In the genomic region with DNA sequence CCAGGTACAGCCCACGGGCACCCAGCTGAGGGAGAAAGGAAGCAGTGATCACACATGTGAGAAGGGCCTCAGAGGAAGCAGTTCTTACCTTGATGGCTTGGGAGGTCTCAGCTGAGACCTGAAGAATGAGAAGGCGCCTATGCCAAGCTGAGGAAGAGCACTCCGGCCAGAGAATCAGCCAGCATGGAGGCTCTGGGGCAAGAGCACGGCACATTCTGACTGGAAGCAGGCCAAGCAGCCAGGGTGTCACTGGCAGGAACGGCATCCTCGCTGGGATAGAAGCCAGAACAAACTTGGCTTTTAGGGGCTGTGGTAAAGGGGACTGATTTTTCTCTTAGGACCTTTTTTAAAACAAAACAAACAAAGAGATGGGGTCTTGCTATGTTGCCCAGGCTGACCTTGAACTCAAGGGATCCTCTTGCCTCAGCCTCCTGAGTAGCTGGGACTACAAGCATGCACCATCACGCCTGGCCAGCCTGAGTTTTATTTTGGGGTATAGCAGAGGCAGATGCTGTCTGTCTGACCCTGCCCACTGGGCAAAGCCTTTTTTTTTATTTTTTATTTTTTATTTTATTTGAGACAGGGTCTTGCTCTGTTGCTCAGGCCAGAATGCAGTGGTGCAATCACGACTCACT, we compare ENCODE assay signal across 14 cellular contexts. TPM values are rescaled to one million over a fixed set of nuclear protein-coding genes. Genes with fewer than 3 reads are reported as not detected.
DNase-seq lines count a peak whose midpoint lies in the region; ATAC-seq lines count a peak whose summit lies in the region.
"Had no signal": no experiment of that assay in that cellular context is flagged by ENCODE, and none has a peak within 500 bp of the region (broad histone marks: within the 10 kb centered on the region; RNA-seq: fewer than 3 reads in every experiment).

No MANE protein-coding gene starts in this region.

- H3K27ac ChIP-seq in right cardiac atrium (ENCODE audit: low read length), result peak overlapping the region; percentile 16
- H3K27ac ChIP-seq in thymus (ENCODE audit: low read depth), result peak overlapping the region; percentile 36
- H3K27ac ChIP-seq: pancreas had no signal

- WGBS in right cardiac atrium, result 55% methylated on average over 8 of the region's 8 CpGs
- WGBS in thymus, result 89% methylated on average over 8 of the region's 8 CpGs

- H3K4me3 ChIP-seq in right cardiac atrium (ENCODE audit: low read length) (no peak overlapping the region), thymus (ENCODE audit: low read length) (no peak overlapping the region)
- H3K4me3 ChIP-seq: pancreas had no signal

- no peak overlapping the region for H3K4me3 Mint-ChIP-seq in activated T-cell treated with anti-CD3 and anti-CD28 coated beads, Interleukin-2, amount 50 U/mL, for 24 hours
- H3K4me3 Mint-ChIP-seq in activated T-cell treated with anti-CD3 and anti-CD28 coated beads, Interleukin-2, amount 50 U/mL, for 4 hours, result no peak overlapping the region
- no peak overlapping the region for H3K4me3 Mint-ChIP-seq in activated CD8-positive, alpha-beta T cell treated with anti-CD3 and anti-CD28 coated beads, Interleukin-2, amount 10 ng/mL, durations not matched to agents 7 days and 5 days
- H3K4me3 Mint-ChIP-seq: stimulated activated memory B cell treated with anti-CD40 and anti-IgM and Interleukin-4, amounts not matched to agents 10 μg/mL and 1 μg/mL and 100 μg/mL, for 72 hours had no signal

- H3K9me3 Mint-ChIP-seq in activated T-cell treated with anti-CD3 and anti-CD28 coated beads, Interleukin-2, amount 50 U/mL, for 24 hours, result no peaks in the 10 kb centered on the region
- no peaks in the 10 kb centered on the region for H3K9me3 Mint-ChIP-seq in activated T-cell treated with anti-CD3 and anti-CD28 coated beads, Interleukin-2, amount 50 U/mL, for 4 hours
- no peaks in the 10 kb centered on the region for H3K9me3 Mint-ChIP-seq in activated CD8-positive, alpha-beta T cell treated with anti-CD3 and anti-CD28 coated beads, Interleukin-2, amount 10 ng/mL, durations not matched to agents 7 days and 5 days (ENCODE audit: insufficient read depth)
- H3K9me3 Mint-ChIP-seq: stimulated activated memory B cell treated with anti-CD40 and anti-IgM and Interleukin-4, amounts not matched to agents 10 μg/mL and 1 μg/mL and 100 μg/mL, for 72 hours had no signal

- ATAC-seq in activated T-cell treated with anti-CD3 and anti-CD28 coated beads, Interleukin-2, amount 50 U/mL, for 4 hours, result no peak
- peak; percentile 62 to 66 for ATAC-seq in right cardiac atrium
- ATAC-seq in activated CD8-positive, alpha-beta T cell treated with anti-CD3 and anti-CD28 coated beads, Interleukin-2, amount 10 ng/mL, durations not matched to agents 7 days and 5 days, result no peak
- ATAC-seq: stimulated activated memory B cell treated with anti-CD40 and anti-IgM and Interleukin-4, amounts not matched to agents 10 μg/mL and 1 μg/mL and 100 μg/mL, for 72 hours had no signal

- no peak for DNase-seq in activated T-cell treated with anti-CD3 and anti-CD28 coated beads, Interleukin-2, amount 50 U/mL, for 24 hours
- DNase-seq in activated T-cell treated with anti-CD3 and anti-CD28 coated beads, Interleukin-2, amount 50 U/mL, for 4 hours, result no peak
- DNase-seq in cerebellar cortex (ENCODE audit: low spot score) (peak; percentile 78), right cardiac atrium (peak; percentile 61 to 82 (median 75)), RPMI8226 (no peak), GM19238 (ENCODE audit: insufficient read length, low spot score) (no peak)
- DNase-seq in activated CD8-positive, alpha-beta T cell treated with anti-CD3 and anti-CD28 coated beads, Interleukin-2, amount 10 ng/mL, durations not matched to agents 7 days and 5 days, result no peak
- DNase-seq: DMS53 had no signal

- H3K27me3 Mint-ChIP-seq in activated T-cell treated with anti-CD3 and anti-CD28 coated beads, Interleukin-2, amount 50 U/mL, for 24 hours, result no peaks in the 10 kb centered on the region
- H3K27me3 Mint-ChIP-seq in activated T-cell treated with anti-CD3 and anti-CD28 coated beads, Interleukin-2, amount 50 U/mL, for 4 hours (ENCODE audit: low read depth), result no peaks in the 10 kb centered on the region
- no peaks in the 10 kb centered on the region for H3K27me3 Mint-ChIP-seq in activated CD8-positive, alpha-beta T cell treated with anti-CD3 and anti-CD28 coated beads, Interleukin-2, amount 10 ng/mL, durations not matched to agents 7 days and 5 days (ENCODE audit: low read depth)
- H3K27me3 Mint-ChIP-seq: stimulated activated memory B cell treated with anti-CD40 and anti-IgM and Interleukin-4, amounts not matched to agents 10 μg/mL and 1 μg/mL and 100 μg/mL, for 72 hours had no signal

- intact Hi-C loops in right cardiac atrium (cut with DNase I), result no loop called here

- CTCF ChIA-PET in activated CD8-positive, alpha-beta T cell treated with anti-CD3 and anti-CD28 coated beads, Interleukin-2, amount 10 ng/mL, durations not matched to agents 7 days and 5 days (lab: Charles Lee), result interaction anchor here (1.6 kb wide), 1 partner anchor 48 kb away, joined by 7 read pairs; no protein-coding TSS in a partner anchor

- H3K27me3 ChIP-seq in right cardiac atrium (ENCODE audit: control insufficient read depth, insufficient read depth), result no peaks in the 10 kb centered on the region
- no peaks in the 10 kb centered on the region for H3K27me3 ChIP-seq in thymus (ENCODE audit: control insufficient read depth, insufficient read depth)
- H3K27me3 ChIP-seq: pancreas had no signal

- no peaks in the 10 kb centered on the region for H3K4me1 Mint-ChIP-seq in activated T-cell treated with anti-CD3 and anti-CD28 coated beads, Interleukin-2, amount 50 U/mL, for 24 hours (ENCODE audit: low read depth)
- no peaks in the 10 kb centered on the region for H3K4me1 Mint-ChIP-seq in activated T-cell treated with anti-CD3 and anti-CD28 coated beads, Interleukin-2, amount 50 U/mL, for 4 hours (ENCODE audit: low read depth)
- no peaks in the 10 kb centered on the region for H3K4me1 Mint-ChIP-seq in activated CD8-positive, alpha-beta T cell treated with anti-CD3 and anti-CD28 coated beads, Interleukin-2, amount 10 ng/mL, durations not matched to agents 7 days and 5 days (ENCODE audit: low read depth)
- H3K4me1 Mint-ChIP-seq: stimulated activated memory B cell treated with anti-CD40 and anti-IgM and Interleukin-4, amounts not matched to agents 10 μg/mL and 1 μg/mL and 100 μg/mL, for 72 hours had no signal

- H3K9me3 ChIP-seq in right cardiac atrium (ENCODE audit: control insufficient read depth, low read length) (no peaks in the 10 kb centered on the region), thymus (ENCODE audit: control insufficient read depth) (no peaks in the 10 kb centered on the region)
- H3K9me3 ChIP-seq: pancreas had no signal

- peaks cover 37% of the 10 kb centered on the region for H3K36me3 ChIP-seq in thymus (ENCODE audit: control insufficient read depth, insufficient read depth)

- POLR2A ChIA-PET in activated CD8-positive, alpha-beta T cell treated with anti-CD3 and anti-CD28 coated beads, Interleukin-2, amount 10 ng/mL, durations not matched to agents 7 days and 5 days (lab: Charles Lee), result no interaction called here

- H3K27ac Mint-ChIP-seq in activated T-cell treated with anti-CD3 and anti-CD28 coated beads, Interleukin-2, amount 50 U/mL, for 24 hours, result peak overlapping the region; percentile 27
- no peak overlapping the region for H3K27ac Mint-ChIP-seq in activated CD8-positive, alpha-beta T cell treated with anti-CD3 and anti-CD28 coated beads, Interleukin-2, amount 10 ng/mL, durations not matched to agents 7 days and 5 days
- H3K27ac Mint-ChIP-seq: stimulated activated memory B cell treated with anti-CD40 and anti-IgM and Interleukin-4, amounts not matched to agents 10 μg/mL and 1 μg/mL and 100 μg/mL, for 72 hours had no signal

- H3K4me1 ChIP-seq in right cardiac atrium (ENCODE audit: control insufficient read depth, insufficient read depth, low read length) (peaks cover 6% of the 10 kb centered on the region), thymus (ENCODE audit: control insufficient read depth, insufficient read depth, low read length) (no peaks in the 10 kb centered on the region)
- H3K4me1 ChIP-seq: pancreas had no signal

- H3K36me3 Mint-ChIP-seq in activated T-cell treated with anti-CD3 and anti-CD28 coated beads, Interleukin-2, amount 50 U/mL, for 24 hours (ENCODE audit: low read depth), result peaks cover 68% of the 10 kb centered on the region
- H3K36me3 Mint-ChIP-seq in activated T-cell treated with anti-CD3 and anti-CD28 coated beads, Interleukin-2, amount 50 U/mL, for 4 hours (ENCODE audit: insufficient read depth), result peaks cover 39% of the 10 kb centered on the region
- H3K36me3 Mint-ChIP-seq in activated CD8-positive, alpha-beta T cell treated with anti-CD3 and anti-CD28 coated beads, Interleukin-2, amount 10 ng/mL, durations not matched to agents 7 days and 5 days (ENCODE audit: low read depth), result peaks cover 35% of the 10 kb centered on the region

RNA-seq across cellular contexts. Expression of a gene that starts 17.6 kb away (rescaled TPM):
- total RNA-seq in activated T-cell treated with anti-CD3 and anti-CD28 coated beads, Interleukin-2, amount 50 U/mL, for 4 hours, result not detected
- 10 to 100 TPM in 3 of 4 donors, 1 to 10 TPM in 1; 7.3 to 23.5 (median 14.3) TPM for total RNA-seq in right cardiac atrium
- 19.5 TPM for polyA plus RNA-seq in right cardiac atrium
- polyA plus RNA-seq in thymus, result 14.7 TPM
- not detected for total RNA-seq in activated CD8-positive, alpha-beta T cell treated with anti-CD3 and anti-CD28 coated beads, Interleukin-2, amount 10 ng/mL, durations not matched to agents 7 days and 5 days
- total RNA-seq: H7, mesenteric fat pad, pancreas, SK-MEL-5 had no signal

RNA-seq across cellular contexts. Expression of a gene that starts 45.4 kb away (rescaled TPM):
- 10 to 100 TPM; 15.3 to 16.6 (median 15.7) TPM for total RNA-seq in activated T-cell treated with anti-CD3 and anti-CD28 coated beads, Interleukin-2, amount 50 U/mL, for 4 hours
- 10 to 100 TPM; 22.9 to 30.6 (median 29.5) TPM for total RNA-seq in right cardiac atrium
- polyA plus RNA-seq in right cardiac atrium (34.8 TPM), thymus (44.8 TPM)
- total RNA-seq in activated CD8-positive, alpha-beta T cell treated with anti-CD3 and anti-CD28 coated beads, Interleukin-2, amount 10 ng/mL, durations not matched to agents 7 days and 5 days, result 10 to 100 TPM; 10.1 to 10.9 TPM

Comparison
In these comparisons a context has a peak if more than half of its experiments do, and no peak if none do; other contexts are left out.
1. DNase-seq: peak in cerebellar cortex (single experiment) and right cardiac atrium (3 of 3); none in activated T-cell treated with anti-CD3 and anti-CD28 coated beads, Interleukin-2, amount 50 U/mL, for 24 hours (single experiment), activated T-cell treated with anti-CD3 and anti-CD28 coated beads, Interleukin-2, amount 50 U/mL, for 4 hours (single experiment), RPMI8226 (single experiment), GM19238 (single experiment) and activated CD8-positive, alpha-beta T cell treated with anti-CD3 and anti-CD28 coated beads, Interleukin-2, amount 10 ng/mL, durations not matched to agents 7 days and 5 days (single experiment).
2. ATAC-seq: peak in right cardiac atrium (2 of 2); none in activated T-cell treated with anti-CD3 and anti-CD28 coated beads, Interleukin-2, amount 50 U/mL, for 4 hours (0 of 2) and activated CD8-positive, alpha-beta T cell treated with anti-CD3 and anti-CD28 coated beads, Interleukin-2, amount 10 ng/mL, durations not matched to agents 7 days and 5 days (single experiment).
3. RNA of a gene that starts 17.6 kb away (total RNA-seq): 7.3 to 23.5 TPM in right cardiac atrium; not detected in activated T-cell treated with anti-CD3 and anti-CD28 coated beads, Interleukin-2, amount 50 U/mL, for 4 hours and not detected in activated CD8-positive, alpha-beta T cell treated with anti-CD3 and anti-CD28 coated beads, Interleukin-2, amount 10 ng/mL, durations not matched to agents 7 days and 5 days; every median in the first group is over 4 times any median in the second.